22 cellular contexts compared by ENCODE assay signal in the genomic region with DNA sequence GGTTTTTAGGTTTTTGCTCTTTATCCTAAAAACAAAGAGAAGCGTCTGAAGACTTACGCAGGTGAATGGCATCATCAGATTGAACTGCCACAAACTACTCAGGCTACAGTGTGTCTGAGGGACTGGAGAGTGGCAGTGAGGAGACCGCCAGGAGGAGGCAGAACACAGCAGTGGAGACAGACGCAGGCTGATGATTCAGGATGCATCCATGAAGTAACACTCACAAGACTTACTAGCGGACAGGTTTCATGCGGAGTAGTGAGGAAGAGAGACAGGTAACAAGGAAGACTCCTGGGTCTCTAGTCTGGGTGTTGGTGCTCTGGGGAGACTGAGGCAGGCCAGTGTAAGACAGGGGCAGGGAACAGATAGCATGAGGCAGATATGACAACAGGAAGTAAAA. TPM values are rescaled to one million over a fixed set of nuclear protein-coding genes. Genes with fewer than 3 reads are reported as not detected.
DNase-seq lines count a peak whose midpoint lies in the region; ATAC-seq, FAIRE-seq and TF ChIP-seq lines count a peak whose summit lies in the region.
"Had no signal": no experiment of that assay in that cellular context is flagged by ENCODE, and none has a peak within 500 bp of the region (broad histone marks: within the 10 kb centered on the region; RNA-seq: fewer than 3 reads in every experiment).

No MANE protein-coding gene starts in this region.

- intact Hi-C loops in GM12878 (cut with micrococcal nuclease; ENCODE audit: unreplicated experiment), result loop anchor here (10.0 kb wide), 1 partner anchor 729 kb away; the partner anchor contains the start of gene ERVH48-1
- intact Hi-C loops in Calu3 (cut with micrococcal nuclease; ENCODE audit: unreplicated experiment), result no loop called here

- ATAC-seq in GM12878, result no peak
- no peak for ATAC-seq in stimulated activated effector memory CD8-positive, alpha-beta T cell treated with anti-CD3 and anti-CD28 coated beads, Interleukin-12 subunit alpha, Interleukin-12 subunit beta, amount 100 ng/mL, for 72 hours
- no peak for ATAC-seq in stimulated activated naive CD8-positive, alpha-beta T cell treated with anti-CD3 and anti-CD28 coated beads, Interleukin-15, amount 100 ng/mL, for 72 hours
- ATAC-seq: GM23338, HepG2 had no signal

- POLR2A ChIA-PET in HEK293 (lab: Yijun Ruan, JAX), result interaction anchor here (0.5 kb wide), 1 partner anchor 303 kb away, joined by 5 read pairs; no protein-coding TSS in a partner anchor
- POLR2A ChIA-PET in GM12878 (lab: Charles Lee), result no interaction called here

- H3K36me3 ChIP-seq in HEK293 (ENCODE audit: control insufficient read depth in 2 of 2, insufficient read depth in 1 of 2, low read length in 2 of 2), result no peaks in the 10 kb centered on the region
- H3K36me3 ChIP-seq in GM12878 (ENCODE audit: control insufficient read depth in 2 of 2, insufficient read depth in 2 of 2, low read length in 1 of 2), result no peaks in the 10 kb centered on the region
- H3K36me3 ChIP-seq: HAP-1 had no signal

- no peak overlapping the region for H3K4me3 ChIP-seq in HEK293 (ENCODE audit: low read depth, low read length)
- H3K4me3 ChIP-seq in GM12878, result no peak overlapping the region
- H3K4me3 ChIP-seq: GM23338, HAP-1 had no signal

- DNase-seq in GM12878 (ENCODE audit: low read depth, low spot score) (no peak), islet precursor cell (peak; percentile 62), OCI-M1 (lab: John Stamatoyannopoulos, UW) (no peak), Calu3 (no peak), HuH-7 (ENCODE audit: low spot score) (no peak)
- no peak for DNase-seq in stimulated activated effector memory CD8-positive, alpha-beta T cell treated with anti-CD3 and anti-CD28 coated beads, Interleukin-12 subunit alpha, Interleukin-12 subunit beta, amount 100 ng/mL, for 72 hours (ENCODE audit: low spot score in 2 of 2)
- DNase-seq in stimulated activated naive CD8-positive, alpha-beta T cell treated with anti-CD3 and anti-CD28 coated beads, Interleukin-15, amount 100 ng/mL, for 72 hours, result no peak
- DNase-seq: ACHN; C1 segment of cervical spinal cord; CD4-positive, alpha-beta memory T cell; DMS153; DMS79 treated with DMSO at 0.1 percent for 48 hours; EL; HFFc6 had no signal

- no peak overlapping the region for H3K4me2 ChIP-seq in GM12878 (ENCODE audit: control insufficient read depth, insufficient read depth)
- H3K4me2 ChIP-seq: GM23338 had no signal

- H3K27ac Mint-ChIP-seq in stimulated activated effector memory CD8-positive, alpha-beta T cell treated with anti-CD3 and anti-CD28 coated beads, Interleukin-12 subunit alpha, Interleukin-12 subunit beta, amount 100 ng/mL, for 72 hours, result peak overlapping the region; percentile 16
- H3K27ac Mint-ChIP-seq in Calu3 (ENCODE audit: unreplicated experiment), result no peak overlapping the region
- H3K27ac Mint-ChIP-seq in stimulated activated naive CD8-positive, alpha-beta T cell treated with anti-CD3 and anti-CD28 coated beads, Interleukin-15, amount 100 ng/mL, for 72 hours, result no peak overlapping the region
- H3K27ac Mint-ChIP-seq: GM23338 had no signal

- no peaks in the 10 kb centered on the region for H3K4me1 Mint-ChIP-seq in stimulated activated effector memory CD8-positive, alpha-beta T cell treated with anti-CD3 and anti-CD28 coated beads, Interleukin-12 subunit alpha, Interleukin-12 subunit beta, amount 100 ng/mL, for 72 hours
- peaks cover 7% of the 10 kb centered on the region for H3K4me1 Mint-ChIP-seq in Calu3 (ENCODE audit: low read depth, unreplicated experiment)
- peaks cover 11% of the 10 kb centered on the region for H3K4me1 Mint-ChIP-seq in stimulated activated naive CD8-positive, alpha-beta T cell treated with anti-CD3 and anti-CD28 coated beads, Interleukin-15, amount 100 ng/mL, for 72 hours
- H3K4me1 Mint-ChIP-seq: CD4-positive, alpha-beta memory T cell; GM23338 had no signal

- in situ Hi-C loops in GM12878 (cut with MboI), result loop anchor here (10.0 kb wide), 1 partner anchor 719 kb away; no protein-coding TSS in a partner anchor

- TF ChIP-seq EP300 in GM12878 (IDR thresholded peaks at IDR 0.05; ENCODE audit: borderline replicate concordance in 1 of 2, control insufficient read depth in 1 of 2, low read depth in 2 of 2, low read length in 2 of 2), result no peak

- no peaks in the 10 kb centered on the region for H3K79me2 ChIP-seq in GM12878 (ENCODE audit: control insufficient read depth, insufficient read depth, low read length)

- no peaks in the 10 kb centered on the region; a peak in 1 of 4 replicates for H3K27me3 ChIP-seq in GM12878 (replicated peaks in 1 of 2; ENCODE audit: control insufficient read depth in 2 of 2, insufficient read depth in 2 of 2, low read length in 1 of 2)

- H3K27me3 Mint-ChIP-seq in Calu3 (ENCODE audit: unreplicated experiment), result no peaks in the 10 kb centered on the region
- H3K27me3 Mint-ChIP-seq in stimulated activated naive CD8-positive, alpha-beta T cell treated with anti-CD3 and anti-CD28 coated beads, Interleukin-15, amount 100 ng/mL, for 72 hours, result peaks cover under 1% of the 10 kb centered on the region

- no peak for FAIRE-seq in GM12878 (lab: Jason Lieb, UNC)
- FAIRE-seq: D721Med, G401.6, GM12892, HepG2, HTR-8/SVneo had no signal

- BruUV-seq in GM12878 (replicated peaks; lab: Mats Ljungman, UMichigan) (no TSS peak), Calu3 (replicated peaks; lab: Mats Ljungman, UMichigan) (no TSS peak)

- TF ChIP-seq CTCF in HEK293 (tag by site-specific recombination; IDR thresholded peaks at IDR 0.05) (no peak), GM12878 (IDR thresholded peaks at IDR 0.05 in 2 of 3, conservative IDR thresholded peaks at IDR 0.05 in 1 of 3; ENCODE audit: control insufficient read depth in 2 of 3, extremely low read depth in 1 of 3, insufficient read depth in 1 of 3, low read depth in 3 of 3, low read length in 3 of 3) (peak in 2 of 3 experiments; percentile 10 to 18; a peak in 1 of 6 replicates), Calu3 (IDR thresholded peaks at IDR 0.05; ENCODE audit: unreplicated experiment) (no peak)

- no peak overlapping the region for H3K9ac ChIP-seq in GM12878 (ENCODE audit: control insufficient read depth, insufficient read depth, low read length)

- H2AFZ ChIP-seq in GM12878 (ENCODE audit: control insufficient read depth, low read depth, low read length), result no peak overlapping the region
- H2AFZ ChIP-seq: GM23338 had no signal

- CTCF ChIA-PET in HEK293 (lab: Yijun Ruan, JAX), result no interaction called here
- CTCF ChIA-PET in GM12878 (lab: Yijun Ruan, JAX), result interaction anchor here (1.1 kb wide), 1 partner anchor 8 kb away, joined by 3 read pairs; no protein-coding TSS in a partner anchor
- CTCF ChIA-PET in Calu3 (lab: Charles Lee), result no interaction called here

- TF ChIP-seq RAD21 in GM12878 (IDR thresholded peaks at IDR 0.05; ENCODE audit: insufficient read depth, low read depth, low read length), result no peak

- no peaks in the 10 kb centered on the region for H3K36me3 Mint-ChIP-seq in stimulated activated effector memory CD8-positive, alpha-beta T cell treated with anti-CD3 and anti-CD28 coated beads, Interleukin-12 subunit alpha, Interleukin-12 subunit beta, amount 100 ng/mL, for 72 hours
- no peaks in the 10 kb centered on the region for H3K36me3 Mint-ChIP-seq in Calu3 (ENCODE audit: insufficient read depth, unreplicated experiment)
- H3K36me3 Mint-ChIP-seq: CD4-positive, alpha-beta memory T cell had no signal

- TF ChIP-seq POLR2A in GM12878 (IDR thresholded peaks at IDR 0.05; ENCODE audit: low read depth, low read length), result no peak

- WGBS in GM12878 (ENCODE audit: insufficient coverage, insufficient replicate concordance, low lambda C conversion rate, missing lambda C conversion rate), result 82% methylated on average over 6 of the region's 6 CpGs

- no peaks in the 10 kb centered on the region for H3K9me3 ChIP-seq in HEK293 (ENCODE audit: control insufficient read depth, insufficient read depth, low read depth, low read length)
- no peaks in the 10 kb centered on the region for H3K9me3 ChIP-seq in GM12878 (replicated peaks; ENCODE audit: control insufficient read depth, insufficient read depth, low read length)
- H3K9me3 ChIP-seq: HAP-1 had no signal

- H3K4me3 Mint-ChIP-seq in stimulated activated effector memory CD8-positive, alpha-beta T cell treated with anti-CD3 and anti-CD28 coated beads, Interleukin-12 subunit alpha, Interleukin-12 subunit beta, amount 100 ng/mL, for 72 hours, result no peak overlapping the region
- H3K4me3 Mint-ChIP-seq in Calu3 (ENCODE audit: low read depth, unreplicated experiment), result no peak overlapping the region
- no peak overlapping the region for H3K4me3 Mint-ChIP-seq in stimulated activated naive CD8-positive, alpha-beta T cell treated with anti-CD3 and anti-CD28 coated beads, Interleukin-15, amount 100 ng/mL, for 72 hours
- H3K4me3 Mint-ChIP-seq: CD4-positive, alpha-beta memory T cell; GM23338; HFFc6 had no signal

- no peaks in the 10 kb centered on the region for H4K20me1 ChIP-seq in GM12878 (ENCODE audit: control insufficient read depth, insufficient read depth)

- H3K27ac ChIP-seq in HEK293 (ENCODE audit: extremely low read depth, low read depth, low read length), result no peak overlapping the region
- no peak overlapping the region for H3K27ac ChIP-seq in GM12878 (ENCODE audit: control insufficient read depth, insufficient read depth)

- H3K4me1 ChIP-seq in HEK293 (ENCODE audit: control insufficient read depth, insufficient read depth, low read length) (no peaks in the 10 kb centered on the region), GM12878 (ENCODE audit: control insufficient read depth, insufficient read depth, low read length) (no peaks in the 10 kb centered on the region)
- H3K4me1 ChIP-seq: HAP-1 had no signal

- RAD21 ChIA-PET in GM12878 (lab: Charles Lee; ENCODE audit: unreplicated experiment), result no interaction called here

- H3K9me3 Mint-ChIP-seq in stimulated activated effector memory CD8-positive, alpha-beta T cell treated with anti-CD3 and anti-CD28 coated beads, Interleukin-12 subunit alpha, Interleukin-12 subunit beta, amount 100 ng/mL, for 72 hours, result no peaks in the 10 kb centered on the region
- no peaks in the 10 kb centered on the region for H3K9me3 Mint-ChIP-seq in Calu3 (ENCODE audit: low read depth, unreplicated experiment)
- H3K9me3 Mint-ChIP-seq in stimulated activated naive CD8-positive, alpha-beta T cell treated with anti-CD3 and anti-CD28 coated beads, Interleukin-15, amount 100 ng/mL, for 72 hours, result no peaks in the 10 kb centered on the region
- H3K9me3 Mint-ChIP-seq: CD4-positive, alpha-beta memory T cell; GM23338; HFFc6 had no signal

- SMC1A ChIA-PET in GM12878 (lab: Charles Lee; ENCODE audit: uncharacterized antibody, unreplicated experiment), result no interaction called here

RNA-seq across cellular contexts. Expression of gene HSF2BP, which starts 5.7 kb away (rescaled TPM):
- 2.1 and 2.7 TPM in 2 replicates for total RNA-seq in GM12878 (2013; cell fraction: nucleolus; rRNA removed)
- total RNA-seq in GM12878 (2014; rRNA removed) (0.33 and 0.45 TPM in 2 replicates), GM12878 (2014; rRNA removed; fragmentation: Illumina TruSeq; extraction: Trizol) (0.32 and 0.45 TPM in 2 replicates), GM12878 (2021) (0.38 and 0.48 TPM in 2 replicates), Calu3 (2022) (0.95 and 1.5 TPM in 2 replicates)
- polyA plus RNA-seq in GM12878 (2011; ENCODE audit: low read depth), result 0.17 TPM
- polyA plus RNA-seq in GM12878 (2011; rRNA removed) (0.20 and 0.26 TPM in 2 replicates), GM12878 (2014; fragmentation: Illumina TruSeq; extraction: Trizol) (0.21 TPM in 1 of 2 replicates, not detected in the other), GM12878 (2014; fragmentation: Nextera tagmentation; extraction: Ambion mirVana) (under 1 TPM; 0.07 to 0.19 TPM), GM12878 (2014; rRNA removed) (0.53 and 0.81 TPM in 2 replicates), GM12878 (2016; fragmentation: Nextera tagmentation; extraction: Ambion mirVana) (under 1 TPM; 0.32 to 0.53 TPM)
- 0.15 and 0.21 TPM in 2 replicates for polyA plus RNA-seq in GM12878 (2011; cell fraction: cytosol; rRNA removed)
- 0.06 and 0.10 TPM in 2 replicates for polyA plus RNA-seq in GM12878 (2011; cell fraction: nucleus; rRNA removed)
- 0.25 and 0.49 TPM in 2 replicates for polyA plus RNA-seq in GM12878 (2012)
- polyA minus RNA-seq in GM12878 (2011; rRNA and poly(A)+ RNA removed), result 0.10 TPM in 1 of 2 replicates, not detected in the other
- not detected in 2 replicates for polyA minus RNA-seq in GM12878 (2011; cell fraction: cytosol; rRNA and poly(A)+ RNA removed)
- polyA minus RNA-seq in GM12878 (2011; cell fraction: nucleus; rRNA and poly(A)+ RNA removed), result 0.38 TPM in 1 of 2 replicates, not detected in the other

RNA-seq across cellular contexts. Expression of gene RRP1B, which starts 5.7 kb away (rescaled TPM):
- 21.9 and 26.3 TPM in 2 replicates for total RNA-seq in GM12878 (2013; cell fraction: nucleolus; rRNA removed)
- total RNA-seq in GM12878 (2014; rRNA removed), result 38.1 and 41.9 TPM in 2 replicates
- total RNA-seq in GM12878 (2014; rRNA removed; fragmentation: Illumina TruSeq; extraction: Trizol), result 32.5 and 36.3 TPM in 2 replicates
- total RNA-seq in GM12878 (2021), result 52.8 and 57.4 TPM in 2 replicates
- polyA plus RNA-seq in GM12878 (2011; ENCODE audit: low read depth), result 9.6 TPM
- polyA plus RNA-seq in GM12878 (2011; rRNA removed), result 15.7 and 19.3 TPM in 2 replicates
- polyA plus RNA-seq in GM12878 (2011; cell fraction: cytosol; rRNA removed), result 14.4 and 15.0 TPM in 2 replicates
- polyA plus RNA-seq in GM12878 (2011; cell fraction: nucleus; rRNA removed), result 18.0 and 25.0 TPM in 2 replicates
- polyA plus RNA-seq in GM12878 (2012), result 17.1 and 18.2 TPM in 2 replicates
- 35.7 and 39.9 TPM in 2 replicates for polyA plus RNA-seq in GM12878 (2014; fragmentation: Illumina TruSeq; extraction: Trizol)
- polyA plus RNA-seq in GM12878 (2014; fragmentation: Nextera tagmentation; extraction: Ambion mirVana), result 1 to 10 TPM; 8.1 to 9.7 TPM
- polyA plus RNA-seq in GM12878 (2014; rRNA removed), result 33.7 and 35.0 TPM in 2 replicates
- polyA plus RNA-seq in GM12878 (2016; fragmentation: Nextera tagmentation; extraction: Ambion mirVana), result 10 to 100 TPM; 45.0 to 47.0 TPM
- 18.6 and 20.1 TPM in 2 replicates for polyA minus RNA-seq in GM12878 (2011; rRNA and poly(A)+ RNA removed)
- polyA minus RNA-seq in GM12878 (2011; cell fraction: cytosol; rRNA and poly(A)+ RNA removed), result 10.2 and 14.6 TPM in 2 replicates
- polyA minus RNA-seq in GM12878 (2011; cell fraction: nucleus; rRNA and poly(A)+ RNA removed), result 5.7 and 11.2 TPM in 2 replicates
- 24.6 and 26.0 TPM in 2 replicates for total RNA-seq in Calu3 (2022)

Comparison
In these comparisons a context has a peak if more than half of its experiments do, and no peak if none do; other contexts are left out.
1. CTCF ChIP-seq: peak in GM12878 (2 of 3); none in HEK293 (single experiment) and Calu3 (single experiment).
2. Of the 9 proteins assayed by ChIP-seq in both HEK293 and GM12878: peak only in HEK293: none; only in GM12878: CTCF; in both: none; in neither: 8.